15 cellular contexts compared by ENCODE assay signal in the genomic region with DNA sequence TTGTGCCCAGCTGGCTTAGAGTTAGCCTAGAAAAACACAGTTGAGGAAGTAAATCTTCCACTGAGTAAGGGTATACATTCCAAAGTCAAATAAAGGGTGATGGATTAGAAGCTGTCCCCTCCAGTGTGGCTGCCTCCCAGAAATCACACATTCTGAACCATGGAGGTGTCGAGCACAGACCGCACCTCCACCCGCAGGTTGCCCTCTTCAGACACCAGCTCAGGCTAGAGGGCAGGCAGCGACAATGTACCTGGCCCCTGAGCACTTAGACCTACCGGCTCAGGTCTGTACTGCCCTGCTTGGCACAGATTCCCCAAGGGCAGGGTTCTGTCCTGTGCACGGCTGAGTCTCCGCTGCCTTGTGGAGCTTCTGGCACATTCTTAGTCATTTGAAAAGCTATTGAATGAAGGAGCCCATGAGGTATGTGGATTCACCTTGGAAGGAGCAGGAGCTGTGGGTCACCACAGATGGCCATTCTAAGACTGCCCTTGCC.
"Had no signal": no experiment of that assay in that cellular context is flagged by ENCODE, and none has a peak within 500 bp of the region (broad histone marks: within the 10 kb centered on the region; RNA-seq: fewer than 3 reads in every experiment).

No MANE protein-coding gene starts in this region.

- H2AFZ ChIP-seq: parathyroid adenoma had no signal

- DNase-seq: activated B cell treated with CpG ODN at 0.5 μM for 24 hours; activated CD4-positive, alpha-beta T cell treated with anti-CD3 and anti-CD28 coated beads for 4 hours; activated CD8-positive, alpha-beta T cell treated with anti-CD3 and anti-CD28 coated beads for 36 hours; activated naive CD4-positive, alpha-beta T cell treated with Interleukin-2 at 50 U/mL for 16 hours; activated naive CD8-positive, alpha-beta T cell treated with anti-CD3 and anti-CD28 coated beads, Interleukin-2, amount 10 ng/mL, durations not matched to agents 7 days and 5 days; activated T-cell treated with anti-CD3 and anti-CD28 coated beads, Interleukin-2, amount 50 U/mL, for 1 hour; amygdala; mucosa of descending colon; naive thymus-derived CD4-positive, alpha-beta T cell; sigmoid colon; stimulated activated CD4-positive, alpha-beta T cell treated with anti-CD3 and anti-CD28 coated beads, Interleukin-4, amount 100 ng/mL, for 4 hours; stimulated activated naive B cell treated with anti-CD40 and anti-IgM and Interleukin-4, amounts not matched to agents 10 μg/mL and 1 μg/mL and 100 μg/mL, for 72 hours had no signal

- H3K4me1 ChIP-seq: parathyroid adenoma, sigmoid colon had no signal

- H3K9ac ChIP-seq: parathyroid adenoma had no signal

- H3K27me3 ChIP-seq: cardiac muscle cell had no signal

- H3K27ac ChIP-seq: cardiac muscle cell, parathyroid adenoma, sigmoid colon had no signal

- H3K36me3 ChIP-seq: cardiac muscle cell, sigmoid colon had no signal

- H3K4me3 ChIP-seq: cardiac muscle cell, mucosa of descending colon, sigmoid colon had no signal

- H3K9me3 ChIP-seq: mucosa of descending colon, sigmoid colon had no signal

- ATAC-seq: activated CD8-positive, alpha-beta T cell treated with anti-CD3 and anti-CD28 coated beads for 36 hours; activated T-helper 17 cell treated with anti-CD3 and anti-CD28 coated beads, Interleukin-2, amount 50 U/mL, for 72 hours; mucosa of descending colon; naive thymus-derived CD4-positive, alpha-beta T cell; stimulated activated naive B cell treated with anti-CD40 and anti-IgM and Interleukin-4, amounts not matched to agents 10 μg/mL and 1 μg/mL and 100 μg/mL, for 72 hours had no signal
